ENCODE assay signal across 9 cellular contexts in genomic region chr5:143506881-143507552, GRCh38.
A peak's percentile ranks its signal among the peaks of the same experiment; 100 is the strongest.
DNase-seq lines count a peak whose midpoint lies in the region; ATAC-seq and TF ChIP-seq lines count a peak whose summit lies in the region.
"Had no signal": no experiment of that assay in that cellular context is flagged by ENCODE, and none has a peak within 500 bp of the region (broad histone marks: within the 10 kb centered on the region; RNA-seq: fewer than 3 reads in every experiment).

No MANE protein-coding gene starts in this region.

- H3K9me3 ChIP-seq in gastrocnemius medialis, result no peaks in the 10 kb centered on the region

- intact Hi-C loops in left cardiac atrium (cut with DNase I), result no loop called here
- intact Hi-C loops in gastrocnemius medialis (cut with DNase I; ENCODE audit: low total_unique reads), result loop anchor here (10.0 kb wide), 1 partner anchor 48 kb away; no protein-coding TSS in a partner anchor

- DNase-seq in GOT3 (lab: John Stamatoyannopoulos, UW) (peak; percentile 17), amniotic epithelial cell (ENCODE audit: low read depth) (peak; percentile 98), left cardiac atrium (no peak), gastrocnemius medialis (peak in 1 of 2 donors; percentile 39), GM13976 (ENCODE audit: low spot score) (no peak), SIG-M5 treated with dmso at 0.1 percent for 504 hours (lab: John Stamatoyannopoulos, UW; ENCODE audit: unreplicated experiment) (no peak), T-helper 1 cell (no peak)

- no peaks in the 10 kb centered on the region for H3K27me3 ChIP-seq in gastrocnemius medialis

- peaks cover 25 to 28% of the 10 kb centered on the region in 2 donors for H3K4me1 ChIP-seq in gastrocnemius medialis

- peak overlapping the region; percentile 56 to 70 (median 62) for H3K27ac ChIP-seq in gastrocnemius medialis
- H3K27ac ChIP-seq: skin epidermis had no signal

- TF ChIP-seq POLR2A in gastrocnemius medialis (IDR thresholded peaks at IDR 0.05), result no peak

- no peaks in the 10 kb centered on the region for H3K36me3 ChIP-seq in gastrocnemius medialis

- peak; percentile 61 to 97 for ATAC-seq in left cardiac atrium
- ATAC-seq in gastrocnemius medialis, result peak; percentile 93 to 94
- no peak for ATAC-seq in GM18867 (IDR thresholded peaks at IDR 0.05; ENCODE audit: unreplicated experiment)

- H3K4me3 ChIP-seq in gastrocnemius medialis, result no peak overlapping the region
- H3K4me3 ChIP-seq: skin epidermis had no signal

- TF ChIP-seq CTCF in gastrocnemius medialis (IDR thresholded peaks at IDR 0.05 in 4 of 5, conservative IDR thresholded peaks at IDR 0.05 in 1 of 5) (no peak), GM13976 (IDR thresholded peaks at IDR 0.05; ENCODE audit: borderline replicate concordance, control extremely low read depth, extremely low read depth, insufficient read depth, missing control alignments) (no peak)

- in situ Hi-C loops in gastrocnemius medialis (cut with MboI; ENCODE audit: low sequenced_read_pairs in 4 of 4) (loop anchor here in 1 of 4 donors (10.0 kb wide), 1 partner anchor 482 kb away; no protein-coding TSS in a partner anchor), GM13976 (cut with MboI; ENCODE audit: low sequenced_read_pairs, unreplicated experiment) (no loop called here)

Comparison
In these comparisons a context has a peak if more than half of its experiments do, and no peak if none do; other contexts are left out.
1. DNase-seq: peak in GOT3 (single experiment) and amniotic epithelial cell (single experiment); none in left cardiac atrium (single experiment), GM13976 (single experiment), SIG-M5 treated with dmso at 0.1 percent for 504 hours (single experiment) and T-helper 1 cell (0 of 5).